Comparison of ENCODE assay signal across 8 cellular contexts in genomic region chr16:89256651-89257254, GRCh38. TPM values are rescaled to one million over a fixed set of nuclear protein-coding genes. Genes with fewer than 3 reads are reported as not detected.
A peak's percentile ranks its signal among the peaks of the same experiment; 100 is the strongest.
DNase-seq lines count a peak whose midpoint lies in the region; ATAC-seq lines count a peak whose summit lies in the region.

No MANE protein-coding gene starts in this region.

- CTCF ChIA-PET in activated CD4-positive, alpha-beta memory T cell treated with anti-CD3 and anti-CD28 coated beads, Interleukin-2, amount 10 ng/mL, durations not matched to agents 7 days and 5 days (lab: Charles Lee): no interaction called here

- peaks cover 32% of the 10 kb centered on the region for H3K27me3 Mint-ChIP-seq in activated CD4-positive, alpha-beta memory T cell treated with anti-CD3 and anti-CD28 coated beads, Interleukin-2, amount 10 ng/mL, durations not matched to agents 7 days and 5 days

- H3K27ac ChIP-seq in ACC112 (ENCODE audit: low read depth, low read length) (peak overlapping the region; percentile 35; the same call in 1 of the 2 replicates), HUES6 (ENCODE audit: low read depth, low read length) (no peak overlapping the region), mesendoderm (ENCODE audit: low read depth, low read length) (no peak overlapping the region)

- no peak overlapping the region for H3K27ac Mint-ChIP-seq in activated CD4-positive, alpha-beta memory T cell treated with anti-CD3 and anti-CD28 coated beads, Interleukin-2, amount 10 ng/mL, durations not matched to agents 7 days and 5 days

- H3K4me1 Mint-ChIP-seq in activated CD4-positive, alpha-beta memory T cell treated with anti-CD3 and anti-CD28 coated beads, Interleukin-2, amount 10 ng/mL, durations not matched to agents 7 days and 5 days: peaks cover 17% of the 10 kb centered on the region

- no peaks in the 10 kb centered on the region for H3K79me2 ChIP-seq in ACC112 (ENCODE audit: control insufficient read depth, insufficient read depth, low read length, unreplicated experiment)
- no peaks in the 10 kb centered on the region for H3K79me2 ChIP-seq in mesendoderm (ENCODE audit: control insufficient read depth, insufficient read depth, low read length)

- H3K9me3 Mint-ChIP-seq in activated CD4-positive, alpha-beta memory T cell treated with anti-CD3 and anti-CD28 coated beads, Interleukin-2, amount 10 ng/mL, durations not matched to agents 7 days and 5 days: no peaks in the 10 kb centered on the region

- peak overlapping the region; percentile 62 for H3K4me3 Mint-ChIP-seq in activated CD4-positive, alpha-beta memory T cell treated with anti-CD3 and anti-CD28 coated beads, Interleukin-2, amount 10 ng/mL, durations not matched to agents 7 days and 5 days

- H3K36me3 ChIP-seq in ACC112 (ENCODE audit: insufficient read depth, low read length) (no peaks in the 10 kb centered on the region), HUES6 (ENCODE audit: control insufficient read depth, insufficient read depth, low read length) (no peaks in the 10 kb centered on the region), mesendoderm (ENCODE audit: control insufficient read depth, insufficient read depth, low read length) (no peaks in the 10 kb centered on the region)

- H3K4me1 ChIP-seq in ACC112 (ENCODE audit: control insufficient read depth, insufficient read depth, low read length, unreplicated experiment): peaks cover 6% of the 10 kb centered on the region
- no peaks in the 10 kb centered on the region; the same call in 1 of the 2 replicates for H3K4me1 ChIP-seq in HUES6 (ENCODE audit: control insufficient read depth, insufficient read depth, low read length)
- H3K4me1 ChIP-seq in mesendoderm (ENCODE audit: control insufficient read depth, low read depth, low read length): no peaks in the 10 kb centered on the region

- H3K27me3 ChIP-seq in ACC112 (ENCODE audit: insufficient read depth, low read length) (no peaks in the 10 kb centered on the region), HUES6 (ENCODE audit: control insufficient read depth, insufficient read depth, low read length) (peaks cover 17% of the 10 kb centered on the region), mesendoderm (ENCODE audit: insufficient read depth, low read length, poor library complexity) (no peaks in the 10 kb centered on the region)

- no CpG with 5 or more reads among the region's 57 CpGs for WGBS in mesendoderm (ENCODE audit: extremely low coverage, insufficient coverage, low lambda C conversion rate)

- H3K4ac ChIP-seq in mesendoderm (ENCODE audit: low read depth, low read length): no peak overlapping the region

- H3K4me2 ChIP-seq in mesendoderm (ENCODE audit: low read length): peak overlapping the region; percentile 54

- no peak overlapping the region for H3K23ac ChIP-seq in mesendoderm (ENCODE audit: low read length)

- H2BK15ac ChIP-seq in mesendoderm (replicated peaks; ENCODE audit: low read depth): no peak overlapping the region

- peak overlapping the region; percentile 11 for H3K9ac ChIP-seq in HUES6 (ENCODE audit: low read length)
- H3K9ac ChIP-seq in mesendoderm (ENCODE audit: low read length): peak overlapping the region; percentile 56

- peak overlapping the region; percentile 93 for H3K4me3 ChIP-seq in ACC112 (ENCODE audit: low read depth, low read length)
- H3K4me3 ChIP-seq in HUES6 (ENCODE audit: low read depth, low read length): peak overlapping the region; percentile 63
- no peak overlapping the region for H3K4me3 ChIP-seq in mesendoderm (ENCODE audit: low read length)

- H4K8ac ChIP-seq in mesendoderm (ENCODE audit: low read depth, low read length): no peak overlapping the region

- H2AFZ ChIP-seq in ACC112 (ENCODE audit: low read length, unreplicated experiment): peak overlapping the region; percentile 22

- POLR2A ChIA-PET in activated CD4-positive, alpha-beta memory T cell treated with anti-CD3 and anti-CD28 coated beads, Interleukin-2, amount 10 ng/mL, durations not matched to agents 7 days and 5 days (lab: Charles Lee): interaction anchor here (1.0 kb wide), 1 partner anchor 16 kb away, joined by 4 read pairs; no protein-coding TSS in a partner anchor

- no peak overlapping the region for H3K18ac ChIP-seq in mesendoderm (ENCODE audit: low read length)

- no peaks in the 10 kb centered on the region for H3K79me1 ChIP-seq in mesendoderm (ENCODE audit: low read length)

- no peak overlapping the region for H2AK5ac ChIP-seq in mesendoderm (ENCODE audit: low read length)

- H3K9me3 ChIP-seq in HUES6 (ENCODE audit: control insufficient read depth, insufficient read depth, low read depth, low read length): no peaks in the 10 kb centered on the region

- H3K36me3 Mint-ChIP-seq in activated CD4-positive, alpha-beta memory T cell treated with anti-CD3 and anti-CD28 coated beads, Interleukin-2, amount 10 ng/mL, durations not matched to agents 7 days and 5 days (ENCODE audit: low read depth): peaks cover 4% of the 10 kb centered on the region

- H4K5ac ChIP-seq in mesendoderm (ENCODE audit: low read length): no peak overlapping the region

- no peak overlapping the region for H2BK120ac ChIP-seq in mesendoderm (ENCODE audit: low read depth, low read length)

- ATAC-seq in HG02938 (IDR thresholded peaks at IDR 0.05; ENCODE audit: unreplicated experiment): no peak
- no peak for ATAC-seq in HG02623 (IDR thresholded peaks at IDR 0.05; ENCODE audit: unreplicated experiment)

- peak; percentile 78 for DNase-seq in activated CD4-positive, alpha-beta memory T cell treated with anti-CD3 and anti-CD28 coated beads, Interleukin-2, amount 10 ng/mL, durations not matched to agents 7 days and 5 days
- peak; percentile 72 for DNase-seq in effector CD4-positive, alpha-beta T cell
- DNase-seq in mesendoderm: peak; percentile 63
- DNase-seq in stimulated activated CD8-positive, alpha-beta memory T cell treated with anti-CD3 and anti-CD28 coated beads, Interleukin-15, amount 100 ng/mL, for 24 hours (ENCODE audit: low read depth): peak; percentile 56

- H2BK5ac ChIP-seq in mesendoderm (ENCODE audit: low read length): no peak overlapping the region

- H3K56ac ChIP-seq in mesendoderm (ENCODE audit: low read length): peak overlapping the region; percentile 79

RNA-seq across cellular contexts. Expression of gene ZNF778, which starts 39.2 kb away (rescaled TPM):
- total RNA-seq in activated CD4-positive, alpha-beta memory T cell treated with anti-CD3 and anti-CD28 coated beads, Interleukin-2, amount 10 ng/mL, durations not matched to agents 7 days and 5 days: 1 to 10 TPM; 6.6 to 6.8 TPM
- 11.0 TPM for polyA plus RNA-seq in mesendoderm (2013, experiment 1 of 2)
- polyA plus RNA-seq in mesendoderm (2013, experiment 2 of 2): 11.9 TPM

RNA-seq across cellular contexts. Expression of gene SLC22A31, which starts 56.4 kb away (rescaled TPM):
- under 1 TPM; 0.23 to 0.53 TPM for total RNA-seq in activated CD4-positive, alpha-beta memory T cell treated with anti-CD3 and anti-CD28 coated beads, Interleukin-2, amount 10 ng/mL, durations not matched to agents 7 days and 5 days
- polyA plus RNA-seq in mesendoderm (2013, experiment 1 of 2): 2.1 TPM
- 2.1 TPM for polyA plus RNA-seq in mesendoderm (2013, experiment 2 of 2)
